ENCODE assay signal across 8 cellular contexts in genomic region chr2:209208211-209208610, GRCh38.
DNase-seq lines count a peak whose midpoint lies in the region; ATAC-seq lines count a peak whose summit lies in the region.

No MANE protein-coding gene starts in this region.

- DNase-seq in Ammon's horn (ENCODE audit: low spot score): peak; percentile 48
- peak; percentile 51 for DNase-seq in RPMI8226
- peak; percentile 17 for DNase-seq in fibroblast of gingiva (ENCODE audit: low read depth)
- DNase-seq in putamen (ENCODE audit: low spot score): peak; percentile 15
- no peak for DNase-seq in occipital lobe (lab: John Stamatoyannopoulos, UW)
- no peak for DNase-seq in NCI-H2196 (lab: John Stamatoyannopoulos, UW; ENCODE audit: unreplicated experiment)

- ATAC-seq in GM18508 (IDR thresholded peaks at IDR 0.05; ENCODE audit: insufficient read depth, unreplicated experiment) (peak; percentile 45), HG03103 (IDR thresholded peaks at IDR 0.05; ENCODE audit: low read depth, unreplicated experiment) (peak; percentile 77)

Comparison
In these comparisons a context has a peak if more than half of its experiments do, and no peak if none do; other contexts are left out.
1. DNase-seq: peak in Ammon's horn (single experiment), RPMI8226 (single experiment), fibroblast of gingiva (single experiment) and putamen (single experiment); none in occipital lobe (single experiment) and NCI-H2196 (single experiment).